In the genomic region with DNA sequence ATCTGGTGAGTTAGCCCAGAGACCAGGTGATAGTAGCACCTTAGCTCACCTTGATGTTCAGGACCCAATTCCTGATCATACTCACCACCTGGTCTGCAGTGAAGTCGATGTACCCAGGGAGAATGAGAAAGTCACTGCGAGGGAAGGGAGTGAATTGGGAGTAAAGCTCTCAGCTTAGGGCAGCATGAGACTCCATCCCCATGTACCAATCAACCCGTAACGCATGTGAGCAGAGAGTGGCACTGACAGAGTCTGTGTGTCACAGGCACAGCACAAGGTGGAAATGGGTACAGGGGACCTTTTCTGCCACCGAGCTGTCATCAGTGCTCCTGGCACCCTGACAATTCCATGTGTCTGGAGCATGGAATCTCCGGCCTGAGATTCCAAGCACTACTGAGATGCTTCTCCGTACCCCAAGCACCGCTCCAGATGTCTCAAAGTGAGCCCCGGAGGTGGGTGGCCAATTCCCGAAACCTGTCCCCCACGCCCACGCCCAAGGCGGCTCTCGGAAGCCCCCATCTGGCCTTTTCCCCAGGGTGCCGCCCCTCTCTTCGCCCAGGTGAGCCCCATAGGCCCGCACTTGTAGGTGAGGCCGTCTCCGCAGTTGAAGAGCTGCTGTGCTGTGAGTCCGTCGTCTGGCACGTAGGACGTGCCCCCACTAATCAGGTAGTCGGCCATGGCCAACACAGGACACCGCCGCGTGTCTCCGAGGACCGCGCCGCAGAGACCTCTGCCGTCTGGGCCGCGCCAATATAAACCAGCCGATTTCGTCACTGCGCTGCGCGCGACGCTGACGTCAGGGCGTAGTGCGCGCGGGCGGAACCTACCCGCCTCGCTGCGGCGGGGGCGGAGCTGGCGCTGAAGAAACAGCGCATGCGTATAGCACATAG, we compare ENCODE assay signal across 1 cellular context.
A peak's percentile ranks its signal among the peaks of the same experiment; 100 is the strongest.
TF ChIP-seq lines count a peak whose summit lies in the region.

A gene (minus strand): TSS at position 726 of the 890 bp plus-strand sequence. CDS start 48 bp downstream, at position 678.

TF ChIP-seq in HepG2, 621 proteins besides CTCF, POLR2A, EP300 and RAD21 (continued from another document and continues in another):
- TF ChIP-seq, protein P1, sequence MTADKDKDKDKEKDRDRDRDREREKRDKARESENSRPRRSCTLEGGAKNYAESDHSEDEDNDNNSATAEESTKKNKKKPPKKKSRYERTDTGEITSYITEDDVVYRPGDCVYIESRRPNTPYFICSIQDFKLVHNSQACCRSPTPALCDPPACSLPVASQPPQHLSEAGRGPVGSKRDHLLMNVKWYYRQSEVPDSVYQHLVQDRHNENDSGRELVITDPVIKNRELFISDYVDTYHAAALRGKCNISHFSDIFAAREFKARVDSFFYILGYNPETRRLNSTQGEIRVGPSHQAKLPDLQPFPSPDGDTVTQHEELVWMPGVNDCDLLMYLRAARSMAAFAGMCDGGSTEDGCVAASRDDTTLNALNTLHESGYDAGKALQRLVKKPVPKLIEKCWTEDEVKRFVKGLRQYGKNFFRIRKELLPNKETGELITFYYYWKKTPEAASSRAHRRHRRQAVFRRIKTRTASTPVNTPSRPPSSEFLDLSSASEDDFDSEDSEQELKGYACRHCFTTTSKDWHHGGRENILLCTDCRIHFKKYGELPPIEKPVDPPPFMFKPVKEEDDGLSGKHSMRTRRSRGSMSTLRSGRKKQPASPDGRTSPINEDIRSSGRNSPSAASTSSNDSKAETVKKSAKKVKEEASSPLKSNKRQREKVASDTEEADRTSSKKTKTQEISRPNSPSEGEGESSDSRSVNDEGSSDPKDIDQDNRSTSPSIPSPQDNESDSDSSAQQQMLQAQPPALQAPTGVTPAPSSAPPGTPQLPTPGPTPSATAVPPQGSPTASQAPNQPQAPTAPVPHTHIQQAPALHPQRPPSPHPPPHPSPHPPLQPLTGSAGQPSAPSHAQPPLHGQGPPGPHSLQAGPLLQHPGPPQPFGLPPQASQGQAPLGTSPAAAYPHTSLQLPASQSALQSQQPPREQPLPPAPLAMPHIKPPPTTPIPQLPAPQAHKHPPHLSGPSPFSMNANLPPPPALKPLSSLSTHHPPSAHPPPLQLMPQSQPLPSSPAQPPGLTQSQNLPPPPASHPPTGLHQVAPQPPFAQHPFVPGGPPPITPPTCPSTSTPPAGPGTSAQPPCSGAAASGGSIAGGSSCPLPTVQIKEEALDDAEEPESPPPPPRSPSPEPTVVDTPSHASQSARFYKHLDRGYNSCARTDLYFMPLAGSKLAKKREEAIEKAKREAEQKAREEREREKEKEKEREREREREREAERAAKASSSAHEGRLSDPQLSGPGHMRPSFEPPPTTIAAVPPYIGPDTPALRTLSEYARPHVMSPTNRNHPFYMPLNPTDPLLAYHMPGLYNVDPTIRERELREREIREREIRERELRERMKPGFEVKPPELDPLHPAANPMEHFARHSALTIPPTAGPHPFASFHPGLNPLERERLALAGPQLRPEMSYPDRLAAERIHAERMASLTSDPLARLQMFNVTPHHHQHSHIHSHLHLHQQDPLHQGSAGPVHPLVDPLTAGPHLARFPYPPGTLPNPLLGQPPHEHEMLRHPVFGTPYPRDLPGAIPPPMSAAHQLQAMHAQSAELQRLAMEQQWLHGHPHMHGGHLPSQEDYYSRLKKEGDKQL (CRISPR knock-in tag; IDR thresholded peaks at IDR 0.05; ENCODE audit: low read depth) = peak; percentile 54; the same call in 1 of the 2 replicates
- TF ChIP-seq, protein P2, sequence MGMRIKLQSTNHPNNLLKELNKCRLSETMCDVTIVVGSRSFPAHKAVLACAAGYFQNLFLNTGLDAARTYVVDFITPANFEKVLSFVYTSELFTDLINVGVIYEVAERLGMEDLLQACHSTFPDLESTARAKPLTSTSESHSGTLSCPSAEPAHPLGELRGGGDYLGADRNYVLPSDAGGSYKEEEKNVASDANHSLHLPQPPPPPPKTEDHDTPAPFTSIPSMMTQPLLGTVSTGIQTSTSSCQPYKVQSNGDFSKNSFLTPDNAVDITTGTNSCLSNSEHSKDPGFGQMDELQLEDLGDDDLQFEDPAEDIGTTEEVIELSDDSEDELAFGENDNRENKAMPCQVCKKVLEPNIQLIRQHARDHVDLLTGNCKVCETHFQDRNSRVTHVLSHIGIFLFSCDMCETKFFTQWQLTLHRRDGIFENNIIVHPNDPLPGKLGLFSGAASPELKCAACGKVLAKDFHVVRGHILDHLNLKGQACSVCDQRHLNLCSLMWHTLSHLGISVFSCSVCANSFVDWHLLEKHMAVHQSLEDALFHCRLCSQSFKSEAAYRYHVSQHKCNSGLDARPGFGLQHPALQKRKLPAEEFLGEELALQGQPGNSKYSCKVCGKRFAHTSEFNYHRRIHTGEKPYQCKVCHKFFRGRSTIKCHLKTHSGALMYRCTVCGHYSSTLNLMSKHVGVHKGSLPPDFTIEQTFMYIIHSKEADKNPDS (CRISPR knock-in tag; IDR thresholded peaks at IDR 0.05) = 0 out of 2 replicates have a peak, but pooled peaks have one; percentile 48
- TF ChIP-seq, protein P3, sequence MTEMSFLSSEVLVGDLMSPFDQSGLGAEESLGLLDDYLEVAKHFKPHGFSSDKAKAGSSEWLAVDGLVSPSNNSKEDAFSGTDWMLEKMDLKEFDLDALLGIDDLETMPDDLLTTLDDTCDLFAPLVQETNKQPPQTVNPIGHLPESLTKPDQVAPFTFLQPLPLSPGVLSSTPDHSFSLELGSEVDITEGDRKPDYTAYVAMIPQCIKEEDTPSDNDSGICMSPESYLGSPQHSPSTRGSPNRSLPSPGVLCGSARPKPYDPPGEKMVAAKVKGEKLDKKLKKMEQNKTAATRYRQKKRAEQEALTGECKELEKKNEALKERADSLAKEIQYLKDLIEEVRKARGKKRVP (CRISPR knock-in tag; IDR thresholded peaks at IDR 0.05) = peak in 1 of 2 experiments; percentile 88; a peak in 2 of 4 replicates
- TF ChIP-seq CENPT (CRISPR knock-in tag; IDR thresholded peaks at IDR 0.05; ENCODE audit: low read depth) = 0 out of 2 replicates have a peak, but pooled peaks have one; percentile 75
- TF ChIP-seq NR2F2 (IDR thresholded peaks at IDR 0.05; ENCODE audit: borderline replicate concordance, low read depth) = no peak
- no peak for TF ChIP-seq FOXA1 (IDR thresholded peaks at IDR 0.05)
- TF ChIP-seq FOXA1 (CRISPR knock-in tag; IDR thresholded peaks at IDR 0.05) = peak; percentile 65
- TF ChIP-seq PPARG (CRISPR knock-in tag; conservative IDR thresholded peaks at IDR 0.05) = peak; percentile 44; the same call in 1 of the 2 replicates
- peak; percentile 98 for TF ChIP-seq MYC (CRISPR knock-in tag; IDR thresholded peaks at IDR 0.05; ENCODE audit: borderline replicate concordance)
- TF ChIP-seq, protein P4, sequence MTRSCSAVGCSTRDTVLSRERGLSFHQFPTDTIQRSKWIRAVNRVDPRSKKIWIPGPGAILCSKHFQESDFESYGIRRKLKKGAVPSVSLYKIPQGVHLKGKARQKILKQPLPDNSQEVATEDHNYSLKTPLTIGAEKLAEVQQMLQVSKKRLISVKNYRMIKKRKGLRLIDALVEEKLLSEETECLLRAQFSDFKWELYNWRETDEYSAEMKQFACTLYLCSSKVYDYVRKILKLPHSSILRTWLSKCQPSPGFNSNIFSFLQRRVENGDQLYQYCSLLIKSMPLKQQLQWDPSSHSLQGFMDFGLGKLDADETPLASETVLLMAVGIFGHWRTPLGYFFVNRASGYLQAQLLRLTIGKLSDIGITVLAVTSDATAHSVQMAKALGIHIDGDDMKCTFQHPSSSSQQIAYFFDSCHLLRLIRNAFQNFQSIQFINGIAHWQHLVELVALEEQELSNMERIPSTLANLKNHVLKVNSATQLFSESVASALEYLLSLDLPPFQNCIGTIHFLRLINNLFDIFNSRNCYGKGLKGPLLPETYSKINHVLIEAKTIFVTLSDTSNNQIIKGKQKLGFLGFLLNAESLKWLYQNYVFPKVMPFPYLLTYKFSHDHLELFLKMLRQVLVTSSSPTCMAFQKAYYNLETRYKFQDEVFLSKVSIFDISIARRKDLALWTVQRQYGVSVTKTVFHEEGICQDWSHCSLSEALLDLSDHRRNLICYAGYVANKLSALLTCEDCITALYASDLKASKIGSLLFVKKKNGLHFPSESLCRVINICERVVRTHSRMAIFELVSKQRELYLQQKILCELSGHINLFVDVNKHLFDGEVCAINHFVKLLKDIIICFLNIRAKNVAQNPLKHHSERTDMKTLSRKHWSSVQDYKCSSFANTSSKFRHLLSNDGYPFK (CRISPR knock-in tag; IDR thresholded peaks at IDR 0.05; ENCODE audit: borderline replicate concordance) = peak; percentile 87
- peak; percentile 86; the same call in 1 of the 2 replicates for TF ChIP-seq ZNF446 (CRISPR knock-in tag; IDR thresholded peaks at IDR 0.05)
- TF ChIP-seq MATR3 (CRISPR knock-in tag; IDR thresholded peaks at IDR 0.05) = no peak
- TF ChIP-seq, protein P5, sequence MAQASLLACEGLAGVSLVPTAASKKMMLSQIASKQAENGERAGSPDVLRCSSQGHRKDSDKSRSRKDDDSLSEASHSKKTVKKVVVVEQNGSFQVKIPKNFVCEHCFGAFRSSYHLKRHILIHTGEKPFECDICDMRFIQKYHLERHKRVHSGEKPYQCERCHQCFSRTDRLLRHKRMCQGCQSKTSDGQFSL (CRISPR knock-in tag; IDR thresholded peaks at IDR 0.05) = 0 out of 2 replicates have a peak, but pooled peaks have one; percentile 30
- TF ChIP-seq HNF4A (CRISPR knock-in tag; IDR thresholded peaks at IDR 0.05) = no peak
- peak; percentile 45; the same call in 1 of the 2 replicates for TF ChIP-seq ZNF264 (CRISPR knock-in tag; IDR thresholded peaks at IDR 0.05)
- peak; percentile 78 for TF ChIP-seq ELF1 (CRISPR knock-in tag; IDR thresholded peaks at IDR 0.05)
- TF ChIP-seq, protein P6, sequence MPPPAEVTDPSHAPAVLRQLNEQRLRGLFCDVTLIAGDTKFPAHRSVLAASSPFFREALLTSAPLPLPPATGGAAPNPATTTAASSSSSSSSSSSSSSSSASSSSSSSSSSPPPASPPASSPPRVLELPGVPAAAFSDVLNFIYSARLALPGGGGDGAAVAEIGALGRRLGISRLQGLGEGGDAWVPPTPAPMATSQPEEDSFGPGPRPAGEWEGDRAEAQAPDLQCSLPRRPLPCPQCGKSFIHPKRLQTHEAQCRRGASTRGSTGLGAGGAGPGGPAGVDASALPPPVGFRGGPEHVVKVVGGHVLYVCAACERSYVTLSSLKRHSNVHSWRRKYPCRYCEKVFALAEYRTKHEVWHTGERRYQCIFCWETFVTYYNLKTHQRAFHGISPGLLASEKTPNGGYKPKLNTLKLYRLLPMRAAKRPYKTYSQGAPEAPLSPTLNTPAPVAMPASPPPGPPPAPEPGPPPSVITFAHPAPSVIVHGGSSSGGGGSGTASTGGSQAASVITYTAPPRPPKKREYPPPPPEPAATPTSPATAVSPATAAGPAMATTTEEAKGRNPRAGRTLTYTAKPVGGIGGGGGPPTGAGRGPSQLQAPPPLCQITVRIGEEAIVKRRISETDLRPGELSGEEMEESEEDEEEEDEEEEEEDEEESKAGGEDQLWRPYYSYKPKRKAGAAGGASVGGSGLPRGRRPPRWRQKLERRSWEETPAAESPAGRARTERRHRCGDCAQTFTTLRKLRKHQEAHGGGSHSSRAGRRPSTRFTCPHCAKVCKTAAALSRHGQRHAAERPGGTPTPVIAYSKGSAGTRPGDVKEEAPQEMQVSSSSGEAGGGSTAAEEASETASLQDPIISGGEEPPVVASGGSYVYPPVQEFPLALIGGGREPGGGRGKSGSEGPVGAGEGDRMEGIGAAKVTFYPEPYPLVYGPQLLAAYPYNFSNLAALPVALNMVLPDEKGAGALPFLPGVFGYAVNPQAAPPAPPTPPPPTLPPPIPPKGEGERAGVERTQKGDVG (CRISPR knock-in tag; IDR thresholded peaks at IDR 0.05; ENCODE audit: borderline replicate concordance) = no peak; the same call in 1 of the 2 replicates
- TF ChIP-seq, protein P7, sequence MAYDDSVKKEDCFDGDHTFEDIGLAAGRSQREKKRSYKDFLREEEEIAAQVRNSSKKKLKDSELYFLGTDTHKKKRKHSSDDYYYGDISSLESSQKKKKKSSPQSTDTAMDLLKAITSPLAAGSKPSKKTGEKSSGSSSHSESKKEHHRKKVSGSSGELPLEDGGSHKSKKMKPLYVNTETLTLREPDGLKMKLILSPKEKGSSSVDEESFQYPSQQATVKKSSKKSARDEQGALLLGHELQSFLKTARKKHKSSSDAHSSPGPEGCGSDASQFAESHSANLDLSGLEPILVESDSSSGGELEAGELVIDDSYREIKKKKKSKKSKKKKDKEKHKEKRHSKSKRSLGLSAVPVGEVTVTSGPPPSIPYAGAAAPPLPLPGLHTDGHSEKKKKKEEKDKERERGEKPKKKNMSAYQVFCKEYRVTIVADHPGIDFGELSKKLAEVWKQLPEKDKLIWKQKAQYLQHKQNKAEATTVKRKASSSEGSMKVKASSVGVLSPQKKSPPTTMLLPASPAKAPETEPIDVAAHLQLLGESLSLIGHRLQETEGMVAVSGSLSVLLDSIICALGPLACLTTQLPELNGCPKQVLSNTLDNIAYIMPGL (CRISPR knock-in tag; IDR thresholded peaks at IDR 0.05; ENCODE audit: borderline replicate concordance in 1 of 2, low read depth in 1 of 2) = peak; percentile 82 to 86
- TF ChIP-seq, protein P8, sequence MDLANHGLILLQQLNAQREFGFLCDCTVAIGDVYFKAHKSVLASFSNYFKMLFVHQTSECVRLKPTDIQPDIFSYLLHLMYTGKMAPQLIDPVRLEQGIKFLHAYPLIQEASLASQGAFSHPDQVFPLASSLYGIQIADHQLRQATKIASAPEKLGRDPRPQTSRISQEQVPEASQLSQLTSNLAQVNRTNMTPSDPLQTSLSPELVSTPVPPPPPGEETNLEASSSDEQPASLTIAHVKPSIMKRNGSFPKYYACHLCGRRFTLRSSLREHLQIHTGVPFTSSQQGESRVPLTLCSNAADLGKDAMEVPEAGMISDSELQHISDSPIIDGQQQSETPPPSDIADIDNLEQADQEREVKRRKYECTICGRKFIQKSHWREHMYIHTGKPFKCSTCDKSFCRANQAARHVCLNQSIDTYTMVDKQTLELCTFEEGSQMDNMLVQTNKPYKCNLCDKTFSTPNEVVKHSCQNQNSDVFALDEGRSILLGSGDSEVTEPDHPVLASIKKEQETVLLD (CRISPR knock-in tag; IDR thresholded peaks at IDR 0.05; ENCODE audit: low read depth) = no peak; the same call in 1 of the 2 replicates
- no peak for TF ChIP-seq ZNF24 (IDR thresholded peaks at IDR 0.05)
- TF ChIP-seq NFYB (CRISPR knock-in tag; IDR thresholded peaks at IDR 0.05) = peak; percentile 32; the same call in 1 of the 2 replicates
- TF ChIP-seq WIZ (CRISPR knock-in tag; IDR thresholded peaks at IDR 0.05) = peak; percentile 89
- peak; percentile 81; the same call in 1 of the 3 replicates for TF ChIP-seq MXI1 (IDR thresholded peaks at IDR 0.05; ENCODE audit: borderline replicate concordance, low read depth, low read length)
- TF ChIP-seq ZNF782 (CRISPR knock-in tag; IDR thresholded peaks at IDR 0.05; ENCODE audit: borderline replicate concordance) = peak; percentile 85
- TF ChIP-seq, protein P9, sequence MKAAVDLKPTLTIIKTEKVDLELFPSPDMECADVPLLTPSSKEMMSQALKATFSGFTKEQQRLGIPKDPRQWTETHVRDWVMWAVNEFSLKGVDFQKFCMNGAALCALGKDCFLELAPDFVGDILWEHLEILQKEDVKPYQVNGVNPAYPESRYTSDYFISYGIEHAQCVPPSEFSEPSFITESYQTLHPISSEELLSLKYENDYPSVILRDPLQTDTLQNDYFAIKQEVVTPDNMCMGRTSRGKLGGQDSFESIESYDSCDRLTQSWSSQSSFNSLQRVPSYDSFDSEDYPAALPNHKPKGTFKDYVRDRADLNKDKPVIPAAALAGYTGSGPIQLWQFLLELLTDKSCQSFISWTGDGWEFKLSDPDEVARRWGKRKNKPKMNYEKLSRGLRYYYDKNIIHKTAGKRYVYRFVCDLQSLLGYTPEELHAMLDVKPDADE (CRISPR knock-in tag; IDR thresholded peaks at IDR 0.05) = no peak
- TF ChIP-seq ZNF652 (CRISPR knock-in tag; IDR thresholded peaks at IDR 0.05; ENCODE audit: borderline replicate concordance, low read depth) = no peak
- peak; percentile 81; the same call in 1 of the 2 replicates for TF ChIP-seq ZNF766 (CRISPR knock-in tag; IDR thresholded peaks at IDR 0.05; ENCODE audit: borderline replicate concordance)
- peak; percentile 81; the same call in 1 of the 2 replicates for TF ChIP-seq KAT7 (CRISPR knock-in tag; IDR thresholded peaks at IDR 0.05; ENCODE audit: borderline replicate concordance)
- peak; percentile 65 for TF ChIP-seq BCL6 (CRISPR knock-in tag; IDR thresholded peaks at IDR 0.05)
- TF ChIP-seq TBP (CRISPR knock-in tag; IDR thresholded peaks at IDR 0.05) = 0 out of 2 replicates have a peak, but pooled peaks have one; percentile 31
- TF ChIP-seq BRD4 (CRISPR knock-in tag; IDR thresholded peaks at IDR 0.05) = peak; percentile 77; the same call in 1 of the 2 replicates
